Comparison of ENCODE assay signal across 11 cellular contexts in genomic region chrX:85379174-85379907, GRCh38. TPM values are rescaled to one million over a fixed set of nuclear protein-coding genes. Genes with fewer than 3 reads are reported as not detected.
DNase-seq lines count a peak whose midpoint lies in the region; ATAC-seq and TF ChIP-seq lines count a peak whose summit lies in the region.
"Had no signal": no experiment of that assay in that cellular context is flagged by ENCODE, and none has a peak within 500 bp of the region (broad histone marks: within the 10 kb centered on the region; RNA-seq: fewer than 3 reads in every experiment).

A gene with protein sequence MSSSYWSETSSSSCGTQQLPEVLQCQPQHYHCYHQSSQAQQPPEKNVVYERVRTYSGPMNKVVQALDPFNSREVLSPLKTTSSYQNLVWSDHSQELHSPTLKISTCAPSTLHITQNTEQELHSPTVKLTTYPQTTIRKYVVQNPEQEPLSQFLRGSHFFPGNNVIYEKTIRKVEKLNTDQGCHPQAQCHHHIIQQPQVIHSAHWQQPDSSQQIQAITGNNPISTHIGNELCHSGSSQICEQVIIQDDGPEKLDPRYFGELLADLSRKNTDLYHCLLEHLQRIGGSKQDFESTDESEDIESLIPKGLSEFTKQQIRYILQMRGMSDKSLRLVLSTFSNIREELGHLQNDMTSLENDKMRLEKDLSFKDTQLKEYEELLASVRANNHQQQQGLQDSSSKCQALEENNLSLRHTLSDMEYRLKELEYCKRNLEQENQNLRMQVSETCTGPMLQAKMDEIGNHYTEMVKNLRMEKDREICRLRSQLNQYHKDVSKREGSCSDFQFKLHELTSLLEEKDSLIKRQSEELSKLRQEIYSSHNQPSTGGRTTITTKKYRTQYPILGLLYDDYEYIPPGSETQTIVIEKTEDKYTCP (minus strand): TSS chrX:85379665. CDS start chrX:85379454, 211 bp downstream.

- intact Hi-C loops in PC-9 (cut with micrococcal nuclease; ENCODE audit: unreplicated experiment) = no loop called here

- H3K79me2 ChIP-seq in PC-9 (ENCODE audit: low read depth) = no peaks in the 10 kb centered on the region

- no peak within 1 kb of the TSS for H2AFZ ChIP-seq in PC-9

- 54 to 83% methylated on average over 9 to 12 of the region's 12 CpGs for WGBS in tibial nerve, 2 donors

- H3K9me2 ChIP-seq in PC-9 (ENCODE audit: insufficient read depth) = no peaks in the 10 kb centered on the region

- H3K36me3 ChIP-seq in PC-9 (ENCODE audit: low read depth) (no peaks in the 10 kb centered on the region), tibial nerve (no peaks in the 10 kb centered on the region)

- TF ChIP-seq CTCF in PC-9 (conservative IDR thresholded peaks at IDR 0.05) = no peak
- no peak for TF ChIP-seq CTCF in tibial nerve (IDR thresholded peaks at IDR 0.05)

- CTCF ChIA-PET in PC-9 (lab: Charles Lee) = no interaction called here

- H3K27ac ChIP-seq in PC-9 (no peak within 1 kb of the TSS), tibial nerve (peak within 1 kb of the TSS in 1 of 4 donors; percentile 12)

- ATAC-seq in HG02759 (IDR thresholded peaks at IDR 0.05; ENCODE audit: unreplicated experiment) (peak; percentile 81), GM21528 (IDR thresholded peaks at IDR 0.05; ENCODE audit: low FRiP score, unreplicated experiment) (no peak), HG02852 (IDR thresholded peaks at IDR 0.05; ENCODE audit: unreplicated experiment) (no peak)

- no peaks in the 10 kb centered on the region for H3F3A ChIP-seq in PC-9 (ENCODE audit: insufficient read depth, low read depth)

- TF ChIP-seq POLR2A in tibial nerve (IDR thresholded peaks at IDR 0.05) = no peak

- no peaks in the 10 kb centered on the region for H4K20me1 ChIP-seq in PC-9 (ENCODE audit: insufficient read depth)

- H3K4me1 ChIP-seq in PC-9 (replicated peaks; ENCODE audit: insufficient read depth) (no peaks in the 10 kb centered on the region), tibial nerve (no peaks in the 10 kb centered on the region)

- peak; percentile 55 for DNase-seq in COR-L47 (lab: John Stamatoyannopoulos, UW)
- peak in 1 of 2 experiments; percentile 8 for DNase-seq in PC-9
- peak; percentile 11 for DNase-seq in iPS-NIHi11 (ENCODE audit: low spot score)
- DNase-seq in tibial nerve (ENCODE audit: low spot score in 2 of 2) = no peak
- DNase-seq in stimulated activated CD4-positive, alpha-beta T cell treated with anti-CD3 and anti-CD28 coated beads, Interleukin-4, amount 100 ng/mL, for 1 hour = no peak
- DNase-seq: activated naive CD8-positive, alpha-beta T cell treated with anti-CD3 and anti-CD28 coated beads, Interleukin-2, amount 10 ng/mL, durations not matched to agents 7 days and 5 days; NCI-H187 had no signal

- H3K27me3 ChIP-seq in PC-9 (ENCODE audit: insufficient read depth, low read depth) (no peaks in the 10 kb centered on the region), tibial nerve (no peaks in the 10 kb centered on the region)

- TF ChIP-seq EP300 in tibial nerve (IDR thresholded peaks at IDR 0.05) = no peak

- POLR2A ChIA-PET in PC-9 (lab: Charles Lee; ENCODE audit: unreplicated experiment) = no interaction called here

- no peaks in the 10 kb centered on the region for H3K9me3 ChIP-seq in PC-9 (ENCODE audit: insufficient read depth, low read depth)
- no peaks in the 10 kb centered on the region for H3K9me3 ChIP-seq in tibial nerve

- BruUV-seq in PC-9 (replicated peaks; lab: Mats Ljungman, UMichigan) = TSS peak; percentile 47

- H3K4me3 ChIP-seq in PC-9 = no peak within 1 kb of the TSS
- H3K4me3 ChIP-seq in tibial nerve = no peak within 1 kb of the TSS

- H3K4me2 ChIP-seq in PC-9 = no peak within 1 kb of the TSS

RNA-seq across cellular contexts. Expression of the gene that starts here (rescaled TPM):
- total RNA-seq in PC-9 (2021) = 0.28 and 0.61 TPM in 2 replicates
- under 1 TPM in 2 of 4 donors, not detected in 2; 0.44 to 0.63 TPM for total RNA-seq in tibial nerve
- total RNA-seq: epithelial cell of proximal tubule had no signal

Comparison
In these comparisons a context has a peak if more than half of its experiments do, and no peak if none do; other contexts are left out.
1. DNase-seq: peak in COR-L47 (single experiment) and iPS-NIHi11 (single experiment); none in tibial nerve (0 of 2) and stimulated activated CD4-positive, alpha-beta T cell treated with anti-CD3 and anti-CD28 coated beads, Interleukin-4, amount 100 ng/mL, for 1 hour (single experiment).